ENCODE assay signal across 1 cellular context in the genomic region with DNA sequence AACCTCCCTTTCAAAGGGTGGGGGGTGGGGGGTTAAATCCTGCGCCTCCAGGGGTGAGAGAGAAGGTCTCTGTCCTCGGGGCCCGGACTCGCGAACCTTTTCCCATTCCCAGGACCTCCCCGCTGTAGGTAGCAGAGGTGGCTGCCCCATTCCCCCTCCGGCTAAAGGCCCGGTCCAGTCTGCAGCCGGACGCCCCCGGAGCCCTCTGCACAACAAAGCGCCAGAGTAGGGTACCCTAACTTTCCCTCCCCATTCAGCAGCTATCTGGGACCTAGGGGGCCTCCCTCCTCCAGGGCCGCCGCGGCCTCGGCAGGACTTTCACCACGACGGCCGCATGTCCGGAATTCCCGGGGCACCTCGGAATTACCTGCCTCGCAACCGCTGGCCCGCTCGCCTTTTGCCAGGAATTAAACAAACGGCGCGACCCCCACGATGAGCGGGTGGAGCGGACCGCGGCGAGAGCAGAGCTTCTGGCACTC.
TF ChIP-seq lines count a peak whose summit lies in the region.

No MANE protein-coding gene starts in this region.

TF ChIP-seq in GM12878, 131 proteins besides CTCF, POLR2A, EP300 and RAD21:
- TF ChIP-seq BACH1 (IDR thresholded peaks at IDR 0.05; ENCODE audit: borderline replicate concordance) (peak; percentile 33), GATAD2B (conservative IDR thresholded peaks at IDR 0.05; ENCODE audit: low read depth) (peak; percentile 39), POLR2AphosphoS5 (IDR thresholded peaks at IDR 0.05; ENCODE audit: low read length) (0 out of 2 replicates have a peak, but pooled peaks have one; percentile 9), TBL1XR1 (IDR thresholded peaks at IDR 0.05; ENCODE audit: low read depth, low read length) (no peak), RBBP5 (conservative IDR thresholded peaks at IDR 0.05) (no peak), ZNF274 (IDR thresholded peaks at IDR 0.05; ENCODE audit: insufficient read depth, insufficient read length) (no peak), SUPT20H (IDR thresholded peaks at IDR 0.05; ENCODE audit: borderline replicate concordance, control insufficient read depth, low read depth, low read length) (no peak), LARP7 (IDR thresholded peaks at IDR 0.05) (0 out of 2 replicates have a peak, but pooled peaks have one; percentile 61), IKZF1 (conservative IDR thresholded peaks at IDR 0.05) (peak; percentile 59; the same call in 1 of the 2 replicates), NFIC (IDR thresholded peaks at IDR 0.05; ENCODE audit: low read depth, low read length) (no peak), CHD2 (IDR thresholded peaks at IDR 0.05; ENCODE audit: borderline replicate concordance, low read depth, low read length) (no peak), CBX5 (IDR thresholded peaks at IDR 0.05; ENCODE audit: low read depth) (no peak)
- TF ChIP-seq, protein P1, sequence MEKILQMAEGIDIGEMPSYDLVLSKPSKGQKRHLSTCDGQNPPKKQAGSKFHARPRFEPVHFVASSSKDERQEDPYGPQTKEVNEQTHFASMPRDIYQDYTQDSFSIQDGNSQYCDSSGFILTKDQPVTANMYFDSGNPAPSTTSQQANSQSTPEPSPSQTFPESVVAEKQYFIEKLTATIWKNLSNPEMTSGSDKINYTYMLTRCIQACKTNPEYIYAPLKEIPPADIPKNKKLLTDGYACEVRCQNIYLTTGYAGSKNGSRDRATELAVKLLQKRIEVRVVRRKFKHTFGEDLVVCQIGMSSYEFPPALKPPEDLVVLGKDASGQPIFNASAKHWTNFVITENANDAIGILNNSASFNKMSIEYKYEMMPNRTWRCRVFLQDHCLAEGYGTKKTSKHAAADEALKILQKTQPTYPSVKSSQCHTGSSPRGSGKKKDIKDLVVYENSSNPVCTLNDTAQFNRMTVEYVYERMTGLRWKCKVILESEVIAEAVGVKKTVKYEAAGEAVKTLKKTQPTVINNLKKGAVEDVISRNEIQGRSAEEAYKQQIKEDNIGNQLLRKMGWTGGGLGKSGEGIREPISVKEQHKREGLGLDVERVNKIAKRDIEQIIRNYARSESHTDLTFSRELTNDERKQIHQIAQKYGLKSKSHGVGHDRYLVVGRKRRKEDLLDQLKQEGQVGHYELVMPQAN (conservative IDR thresholded peaks at IDR 0.05) = peak; percentile 25; the same call in 1 of the 2 replicates
- TF ChIP-seq, protein P2, sequence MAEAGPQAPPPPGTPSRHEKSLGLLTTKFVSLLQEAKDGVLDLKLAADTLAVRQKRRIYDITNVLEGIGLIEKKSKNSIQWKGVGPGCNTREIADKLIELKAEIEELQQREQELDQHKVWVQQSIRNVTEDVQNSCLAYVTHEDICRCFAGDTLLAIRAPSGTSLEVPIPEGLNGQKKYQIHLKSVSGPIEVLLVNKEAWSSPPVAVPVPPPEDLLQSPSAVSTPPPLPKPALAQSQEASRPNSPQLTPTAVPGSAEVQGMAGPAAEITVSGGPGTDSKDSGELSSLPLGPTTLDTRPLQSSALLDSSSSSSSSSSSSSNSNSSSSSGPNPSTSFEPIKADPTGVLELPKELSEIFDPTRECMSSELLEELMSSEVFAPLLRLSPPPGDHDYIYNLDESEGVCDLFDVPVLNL (IDR thresholded peaks at IDR 0.05; ENCODE audit: low read depth, low read length) = no peak
